Comparison of ENCODE assay signal across 9 cellular contexts in the genomic region with DNA sequence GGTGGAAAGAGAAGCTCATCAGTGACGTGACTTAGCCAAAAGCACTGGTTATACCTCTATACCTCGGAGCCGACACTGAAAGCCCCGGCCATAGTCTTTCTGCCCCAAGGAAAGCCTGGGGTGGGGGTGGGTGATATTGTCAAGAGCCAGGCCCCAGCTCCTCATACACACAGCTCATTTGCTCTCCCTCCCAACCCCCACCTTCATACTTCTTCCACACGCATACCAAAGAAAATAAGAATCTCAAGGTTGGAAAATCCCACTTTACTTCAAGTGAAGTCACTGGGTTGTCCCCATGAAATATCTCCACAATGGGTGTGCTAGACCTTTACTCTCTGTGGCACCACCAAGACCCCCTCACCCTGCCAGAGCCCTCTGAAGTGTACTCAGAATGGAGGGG. TPM values are rescaled to one million over a fixed set of nuclear protein-coding genes. Genes with fewer than 3 reads are reported as not detected.
DNase-seq lines count a peak whose midpoint lies in the region; ATAC-seq, FAIRE-seq and TF ChIP-seq lines count a peak whose summit lies in the region.
"Had no signal": no experiment of that assay in that cellular context is flagged by ENCODE, and none has a peak within 500 bp of the region (broad histone marks: within the 10 kb centered on the region; RNA-seq: fewer than 3 reads in every experiment).

No MANE protein-coding gene starts in this region.

- H3K4me1 ChIP-seq in right atrium auricular region = peaks cover 0 to 46% of the 10 kb centered on the region in 2 donors
- peaks cover 13 to 28% of the 10 kb centered on the region in 2 experiments; a peak in 4 of 5 replicates for H3K4me1 ChIP-seq in K562 (replicated peaks in 1 of 2; ENCODE audit: control insufficient read depth in 2 of 2, insufficient read depth in 2 of 2, low read length in 2 of 2)
- H3K4me1 ChIP-seq in naive thymus-derived CD4-positive, alpha-beta T cell (ENCODE audit: control insufficient read depth in 2 of 2, insufficient read depth in 2 of 2, low read length in 2 of 2) = peaks cover 27 to 29% of the 10 kb centered on the region in 2 donors
- H3K4me1 ChIP-seq in uterus = peaks cover 0 to 14% of the 10 kb centered on the region in 2 donors

- no peak for TF ChIP-seq EP300 in K562 (IDR thresholded peaks at IDR 0.05; ENCODE audit: low read length)

- no peaks in the 10 kb centered on the region for H3K27me3 ChIP-seq in right atrium auricular region
- H3K27me3 ChIP-seq in K562 (ENCODE audit: control insufficient read depth in 2 of 2, insufficient read depth in 2 of 2, low read length in 2 of 2) = no peaks in the 10 kb centered on the region
- no peaks in the 10 kb centered on the region for H3K27me3 ChIP-seq in naive thymus-derived CD4-positive, alpha-beta T cell (ENCODE audit: control insufficient read depth in 2 of 2, insufficient read depth in 2 of 2, low read length in 2 of 2)
- H3K27me3 ChIP-seq in uterus = no peaks in the 10 kb centered on the region

- intact Hi-C loops in cardiac septum (cut with DNase I) (loop anchor here (2.0 kb wide), 1 partner anchor 31 kb away; the partner anchor contains the start of gene ZFP62), K562 (cut with micrococcal nuclease) (loop anchor here (2.0 kb wide), 1 partner anchor 27 kb away; the partner anchor contains the start of gene MGAT1), uterus (cut with DNase I; ENCODE audit: low total_unique reads) (no loop called here), sciatic nerve (cut with DNase I) (no loop called here)
- intact Hi-C loops in naive thymus-derived CD4-positive, alpha-beta T cell (cut with micrococcal nuclease) = loop anchor here (1.0 to 10.0 kb wide), 2 partner anchors 145 to 360 kb away; no protein-coding TSS in a partner anchor

- in situ Hi-C loops in K562 (cut with MboI) = no loop called here

- peaks cover 0 to 12% (median 2%) of the 10 kb centered on the region in 11 donors for H3K9me3 Mint-ChIP-seq in naive thymus-derived CD4-positive, alpha-beta T cell

- ATAC-seq in K562 = no peak
- no peak for ATAC-seq in naive thymus-derived CD4-positive, alpha-beta T cell
- no peak for ATAC-seq in sciatic nerve

- POLR2A ChIA-PET in K562 (lab: Yijun Ruan, JAX) = interaction anchor here (0.5 to 3.3 kb wide), 6 partner anchors 9 to 993 kb away, joined by 3 to 14 read pairs (median 6); no protein-coding TSS in a partner anchor
- POLR2A ChIA-PET in naive thymus-derived CD4-positive, alpha-beta T cell (lab: Charles Lee) = interaction anchor here (1.0 to 4.9 kb wide), 10 partner anchors 8 to 393 kb away, joined by 7 to 273 read pairs (median 14); partner anchors contain the start of genes MGAT1, TRIM41 and ZFP62

- H3K9ac ChIP-seq in K562 (ENCODE audit: insufficient read depth in 1 of 2, low read depth in 2 of 2, low read length in 2 of 2) = no peak overlapping the region

- WGBS in K562 (ENCODE audit: insufficient coverage, low coverage, missing lambda C conversion rate) = 90% methylated on average over 5 of the region's 5 CpGs

- H2AFZ ChIP-seq in K562 (ENCODE audit: low read depth, low read length) = no peak overlapping the region

- H3K36me3 ChIP-seq in right atrium auricular region = peaks cover 5% of the 10 kb centered on the region
- H3K36me3 ChIP-seq in K562 (ENCODE audit: control insufficient read depth, insufficient read depth, low read length) = peaks cover 13% of the 10 kb centered on the region; the same call in 2 of the 3 replicates
- peaks cover 0 to 17% (median 0%) of the 10 kb centered on the region in 3 experiments for H3K36me3 ChIP-seq in naive thymus-derived CD4-positive, alpha-beta T cell (ENCODE audit: control insufficient read depth in 2 of 3, insufficient read depth in 3 of 3, low read length in 3 of 3)
- H3K36me3 ChIP-seq in uterus = no peaks in the 10 kb centered on the region

- BruUV-seq in K562 (replicated peaks; lab: Mats Ljungman, UMichigan) = no TSS peak

- no peak for TF ChIP-seq CTCF in right atrium auricular region (IDR thresholded peaks at IDR 0.05)
- TF ChIP-seq CTCF in K562 (IDR thresholded peaks at IDR 0.05 in 2 of 3, conservative IDR thresholded peaks at IDR 0.05 in 1 of 3; ENCODE audit: insufficient read depth in 2 of 3, low read depth in 1 of 3, low read length in 3 of 3) = no peak
- no peak for TF ChIP-seq CTCF in uterus (IDR thresholded peaks at IDR 0.05)

- DNase-seq in right atrium auricular region (ENCODE audit: low spot score) = no peak
- DNase-seq in cardiac septum (ENCODE audit: low spot score) = no peak
- DNase-seq in K562 (ENCODE audit: extremely low read depth in 1 of 4, low spot score in 3 of 4) = no peak
- DNase-seq in naive thymus-derived CD4-positive, alpha-beta T cell = no peak
- DNase-seq in uterus = no peak
- no peak for DNase-seq in GM12892 (ENCODE audit: insufficient read length)
- no peak for DNase-seq in GM03348 (ENCODE audit: low spot score)
- DNase-seq in sciatic nerve (ENCODE audit: low spot score) = no peak
- DNase-seq: NCI-H1436 treated with DMSO at 0.1 percent for 48 hours had no signal

- H3K9me1 ChIP-seq in K562 (ENCODE audit: control insufficient read depth, insufficient read depth, low read length) = no peaks in the 10 kb centered on the region

- peak overlapping the region; percentile 97 to 100 (median 98) for H3K4me3 Mint-ChIP-seq in naive thymus-derived CD4-positive, alpha-beta T cell

- H3K27ac ChIP-seq in right atrium auricular region = peak overlapping the region; percentile 95 to 98
- no peak overlapping the region; the same call in 2 of the 3 replicates for H3K27ac ChIP-seq in K562 (ENCODE audit: extremely low read depth, low read depth, low read length)
- H3K27ac ChIP-seq in naive thymus-derived CD4-positive, alpha-beta T cell (ENCODE audit: low read depth, low read length) = peak overlapping the region; percentile 95
- peak overlapping the region; percentile 94 to 97 for H3K27ac ChIP-seq in uterus

- H3K27ac Mint-ChIP-seq in naive thymus-derived CD4-positive, alpha-beta T cell = peak overlapping the region; percentile 96 to 100 (median 98)

- TF ChIP-seq POLR2A in K562 (conservative IDR thresholded peaks at IDR 0.05) (no peak), uterus (IDR thresholded peaks at IDR 0.05) (no peak), GM12892 (IDR thresholded peaks at IDR 0.05; ENCODE audit: low read depth, low read length) (no peak)

- TF ChIP-seq RAD21 in K562 (CRISPR knock-in tag; conservative IDR thresholded peaks at IDR 0.05 in 1 of 2, IDR thresholded peaks at IDR 0.05 in 1 of 2) = no peak

- H3K4me2 ChIP-seq in K562 (ENCODE audit: insufficient read depth, low read length) = peak overlapping the region; percentile 96

- FAIRE-seq in K562 (lab: Jason Lieb, UNC) (no peak), GM12892 (lab: Jason Lieb, UNC) (no peak)

- H3K27me3 Mint-ChIP-seq in naive thymus-derived CD4-positive, alpha-beta T cell = no peaks in the 10 kb centered on the region

- H3K79me2 ChIP-seq in K562 (ENCODE audit: control insufficient read depth, insufficient read depth, low read length) = peaks cover 32% of the 10 kb centered on the region

- H4K20me1 ChIP-seq in K562 (replicated peaks; ENCODE audit: control insufficient read depth, insufficient read depth, low read length) = no peaks in the 10 kb centered on the region

- CTCF ChIA-PET in K562 (lab: Yijun Ruan, JAX; ENCODE audit: low intra/inter-chr PET ratio) = no interaction called here
- CTCF ChIA-PET in naive thymus-derived CD4-positive, alpha-beta T cell (lab: Charles Lee) = interaction anchor here (0.6 to 2.4 kb wide), 11 partner anchors 8 to 307 kb away, joined by 3 to 9 read pairs (median 6); no protein-coding TSS in a partner anchor

- H3K9me3 ChIP-seq in right atrium auricular region = no peaks in the 10 kb centered on the region
- H3K9me3 ChIP-seq in K562 (replicated peaks; ENCODE audit: control insufficient read depth, insufficient read depth, low read depth, low read length) = peaks cover 7% of the 10 kb centered on the region
- peaks cover 0 to 3% (median 0%) of the 10 kb centered on the region in 3 experiments for H3K9me3 ChIP-seq in naive thymus-derived CD4-positive, alpha-beta T cell (ENCODE audit: control insufficient read depth in 2 of 3, low read length in 3 of 3)
- no peaks in the 10 kb centered on the region for H3K9me3 ChIP-seq in uterus

- peaks cover 42 to 71% (median 53%) of the 10 kb centered on the region in 7 donors for H3K4me1 Mint-ChIP-seq in naive thymus-derived CD4-positive, alpha-beta T cell

- peaks cover 4 to 37% (median 28%) of the 10 kb centered on the region in 5 donors for H3K36me3 Mint-ChIP-seq in naive thymus-derived CD4-positive, alpha-beta T cell

- H3K4me3 ChIP-seq in right atrium auricular region (peak overlapping the region in 1 of 2 donors; percentile 70), K562 (no peak overlapping the region), uterus (peak overlapping the region in 1 of 2 donors; percentile 75)
- H3K4me3 ChIP-seq in naive thymus-derived CD4-positive, alpha-beta T cell (ENCODE audit: low read length) = peak overlapping the region; percentile 62

RNA-seq across cellular contexts. Expression of gene MGAT1, which starts 27.1 kb away (rescaled TPM):
- 100 to 1,000 TPM in 1 of 2 donors, 10 to 100 TPM in 1; 84.1 to 130 TPM for total RNA-seq in right atrium auricular region
- 66.0 TPM for total RNA-seq in cardiac septum
- 73.7 and 86.6 TPM in 2 replicates for total RNA-seq in K562 (2011; cell fraction: chromatin; rRNA removed; ENCODE audit: low replicate concordance)
- total RNA-seq in K562 (2011; cell fraction: nucleolus; rRNA removed) = 95.9 and 106 TPM in 2 replicates
- total RNA-seq in K562 (2011; cell fraction: nucleoplasm; rRNA removed) = 91.3 and 109 TPM in 2 replicates
- 56.1 and 59.2 TPM in 2 replicates for total RNA-seq in K562 (2014; rRNA removed)
- 34.4 and 37.9 TPM in 2 replicates for total RNA-seq in K562 (2014; rRNA removed; fragmentation: Illumina TruSeq; extraction: Trizol)
- total RNA-seq in K562 (2015; rRNA removed; fragmentation: Illumina TruSeq; extraction: Trizol) = 49.0 and 50.9 TPM in 2 replicates
- 71.7 and 82.7 TPM in 2 replicates for total RNA-seq in K562 (2021)
- 42.9 and 52.4 TPM in 2 replicates for polyA plus RNA-seq in K562 (2011; rRNA removed)
- polyA plus RNA-seq in K562 (2011; cell fraction: cytosol; rRNA removed) = 63.9 and 119 TPM in 2 replicates
- 59.1 and 67.4 TPM in 2 replicates for polyA plus RNA-seq in K562 (2011; cell fraction: nucleus; rRNA removed)
- 75.0 and 92.9 TPM in 2 replicates for polyA plus RNA-seq in K562 (2012)
- 44.5 and 50.6 TPM in 2 replicates for polyA plus RNA-seq in K562 (2014; fragmentation: Illumina TruSeq; extraction: Trizol)
- 1 to 10 TPM; 3.9 to 5.1 TPM for polyA plus RNA-seq in K562 (2014; fragmentation: Nextera tagmentation; extraction: Ambion mirVana)
- polyA plus RNA-seq in K562 (2014; rRNA removed) = 64.2 and 72.6 TPM in 2 replicates
- polyA minus RNA-seq in K562 (2011; rRNA and poly(A)+ RNA removed) = 36.0 and 42.1 TPM in 2 replicates
- 40.6 and 47.7 TPM in 2 replicates for polyA minus RNA-seq in K562 (2011; cell fraction: cytosol; rRNA and poly(A)+ RNA removed)
- 18.3 and 30.5 TPM in 2 replicates for polyA minus RNA-seq in K562 (2011; cell fraction: nucleus; rRNA and poly(A)+ RNA removed)
- 100 to 1,000 TPM; 101 to 206 (median 196) TPM for total RNA-seq in naive thymus-derived CD4-positive, alpha-beta T cell
- 100 to 1,000 TPM in 1 of 2 donors, 10 to 100 TPM in 1; 98.6 to 178 TPM for polyA plus RNA-seq in naive thymus-derived CD4-positive, alpha-beta T cell
- 100 to 1,000 TPM in 2 of 4 donors, 10 to 100 TPM in 2; 67.6 to 136 (median 99.5) TPM for total RNA-seq in uterus
- polyA plus RNA-seq in GM12892 (2012; ENCODE audit: missing spikeins) = 40.5 TPM
- 131 TPM for total RNA-seq in sciatic nerve

RNA-seq across cellular contexts. Expression of gene ZFP62, which starts 31.4 kb away (rescaled TPM):
- 10 to 100 TPM; 10.6 to 13.1 TPM for total RNA-seq in right atrium auricular region
- 19.4 TPM for total RNA-seq in cardiac septum
- 20.6 and 74.4 TPM in 2 replicates for total RNA-seq in K562 (2011; cell fraction: chromatin; rRNA removed; ENCODE audit: low replicate concordance)
- total RNA-seq in K562 (2011; cell fraction: nucleolus; rRNA removed) = 10.7 and 15.1 TPM in 2 replicates
- 20.2 and 22.8 TPM in 2 replicates for total RNA-seq in K562 (2011; cell fraction: nucleoplasm; rRNA removed)
- total RNA-seq in K562 (2014; rRNA removed) = 18.9 and 22.2 TPM in 2 replicates
- total RNA-seq in K562 (2014; rRNA removed; fragmentation: Illumina TruSeq; extraction: Trizol) = 32.8 and 33.9 TPM in 2 replicates
- total RNA-seq in K562 (2015; rRNA removed; fragmentation: Illumina TruSeq; extraction: Trizol) = 25.8 and 28.8 TPM in 2 replicates
- total RNA-seq in K562 (2021) = 22.9 and 24.0 TPM in 2 replicates
- polyA plus RNA-seq in K562 (2011; rRNA removed) = 37.5 and 38.6 TPM in 2 replicates
- polyA plus RNA-seq in K562 (2011; cell fraction: cytosol; rRNA removed) = 4.0 and 9.8 TPM in 2 replicates
- polyA plus RNA-seq in K562 (2011; cell fraction: nucleus; rRNA removed) = 41.6 and 58.9 TPM in 2 replicates
- 22.2 and 23.9 TPM in 2 replicates for polyA plus RNA-seq in K562 (2012)
- polyA plus RNA-seq in K562 (2014; fragmentation: Illumina TruSeq; extraction: Trizol) = 21.6 and 25.0 TPM in 2 replicates
- 10 to 100 TPM; 12.2 to 18.1 TPM for polyA plus RNA-seq in K562 (2014; fragmentation: Nextera tagmentation; extraction: Ambion mirVana)
- 19.2 and 32.9 TPM in 2 replicates for polyA plus RNA-seq in K562 (2014; rRNA removed)
- polyA minus RNA-seq in K562 (2011; rRNA and poly(A)+ RNA removed) = 45.8 and 63.5 TPM in 2 replicates
- 13.9 and 14.1 TPM in 2 replicates for polyA minus RNA-seq in K562 (2011; cell fraction: cytosol; rRNA and poly(A)+ RNA removed)
- 17.5 and 36.4 TPM in 2 replicates for polyA minus RNA-seq in K562 (2011; cell fraction: nucleus; rRNA and poly(A)+ RNA removed)
- total RNA-seq in naive thymus-derived CD4-positive, alpha-beta T cell = 10 to 100 TPM; 25.9 to 80.4 (median 36.4) TPM
- 10 to 100 TPM; 24.9 to 28.6 TPM for polyA plus RNA-seq in naive thymus-derived CD4-positive, alpha-beta T cell
- 10 to 100 TPM in 3 of 4 donors, 1 to 10 TPM in 1; 8.5 to 43.6 (median 34.6) TPM for total RNA-seq in uterus
- polyA plus RNA-seq in GM12892 (2012; ENCODE audit: missing spikeins) = 19.4 TPM
- total RNA-seq in sciatic nerve = 29.9 TPM

Comparison
In these comparisons a context has a peak if more than half of its experiments do, and no peak if none do; other contexts are left out.
1. intact Hi-C loops: an anchor here in cardiac septum (2.0 kb wide), K562 (2.0 kb wide) and naive thymus-derived CD4-positive, alpha-beta T cell (1.0 to 10.0 kb wide); none called in uterus and sciatic nerve.